In genomic region chr13:46624353-46624752, GRCh38 we compare ENCODE assay signal across 23 cellular contexts.
A peak's percentile ranks its signal among the peaks of the same experiment; 100 is the strongest.
DNase-seq lines count a peak whose midpoint lies in the region; ATAC-seq and TF ChIP-seq lines count a peak whose summit lies in the region.
"Had no signal": no experiment of that assay in that cellular context is flagged by ENCODE, and none has a peak within 500 bp of the region (broad histone marks: within the 10 kb centered on the region; RNA-seq: fewer than 3 reads in every experiment).

No MANE protein-coding gene starts in this region.

- H3K4me1 Mint-ChIP-seq in nephron: peaks cover 65% of the 10 kb centered on the region

- no peaks in the 10 kb centered on the region for H3K27me3 Mint-ChIP-seq in nephron (ENCODE audit: low read depth)
- H3K27me3 Mint-ChIP-seq: central memory CD8-positive, alpha-beta T cell; T-cell had no signal

- no peaks in the 10 kb centered on the region for H3K36me3 Mint-ChIP-seq in nephron (ENCODE audit: low read depth)
- H3K36me3 Mint-ChIP-seq: CD14-positive monocyte, T-cell had no signal

- ATAC-seq in GM21825 (IDR thresholded peaks at IDR 0.05; ENCODE audit: unreplicated experiment): peak; percentile 38
- peak; percentile 35 for ATAC-seq in HG03457 (IDR thresholded peaks at IDR 0.05; ENCODE audit: unreplicated experiment)
- no peak for ATAC-seq in activated CD4-positive, CD25-positive, alpha-beta regulatory T cell treated with anti-CD3 and anti-CD28 coated beads, Interleukin-2, amount 50 U/mL, for 24 hours
- ATAC-seq: HCT116, left cardiac atrium, psoas muscle, T-cell had no signal

- H3K27ac Mint-ChIP-seq in nephron: peak overlapping the region; percentile 13 to 28 (median 13)
- H3K27ac Mint-ChIP-seq: T-cell had no signal

- no peak for TF ChIP-seq CTCF in GM10266 (IDR thresholded peaks at IDR 0.05; ENCODE audit: control insufficient read depth, insufficient read depth, low read depth, missing control alignments)
- no peak for TF ChIP-seq CTCF in nephron (IDR thresholded peaks at IDR 0.05; ENCODE audit: unreplicated experiment in 3 of 3)

- peak; percentile 32 for DNase-seq in GM10266 (ENCODE audit: extremely low spot score)
- DNase-seq in KG1 (lab: John Stamatoyannopoulos, UW): no peak
- DNase-seq in NCI-H2107 (lab: John Stamatoyannopoulos, UW): no peak
- no peak for DNase-seq in 8988T
- DNase-seq: activated CD4-positive, alpha-beta T cell treated with anti-CD3 and anti-CD28 coated beads, Interleukin-2, amount 50 U/mL, for 48 hours; effector CD4-positive, alpha-beta T cell; left cardiac atrium; NCI-H1417 treated with DMSO at 0.1 percent for 48 hours; NCI-H2171 treated with DMSO at 0.1 percent for 48 hours; NCI-H748 treated with DMSO at 0.1 percent for 48 hours; psoas muscle; SIG-M5; stimulated activated CD4-positive, alpha-beta T cell treated with anti-CD3 and anti-CD28 coated beads, Interleukin-4, amount 100 ng/mL, for 24 hours; T-cell; uterus had no signal

- no peaks in the 10 kb centered on the region for H3K9me3 Mint-ChIP-seq in nephron
- H3K9me3 Mint-ChIP-seq: CD14-positive monocyte; central memory CD8-positive, alpha-beta T cell; T-cell had no signal

- no peak overlapping the region for H3K4me3 Mint-ChIP-seq in nephron
- H3K4me3 Mint-ChIP-seq: CD14-positive monocyte; central memory CD8-positive, alpha-beta T cell; neural crest cell; T-cell had no signal

Comparison
In these comparisons a context has a peak if more than half of its experiments do, and no peak if none do; other contexts are left out.
1. ATAC-seq: peak in GM21825 (single experiment) and HG03457 (single experiment); none in activated CD4-positive, CD25-positive, alpha-beta regulatory T cell treated with anti-CD3 and anti-CD28 coated beads, Interleukin-2, amount 50 U/mL, for 24 hours (0 of 2).